In the genomic region with DNA sequence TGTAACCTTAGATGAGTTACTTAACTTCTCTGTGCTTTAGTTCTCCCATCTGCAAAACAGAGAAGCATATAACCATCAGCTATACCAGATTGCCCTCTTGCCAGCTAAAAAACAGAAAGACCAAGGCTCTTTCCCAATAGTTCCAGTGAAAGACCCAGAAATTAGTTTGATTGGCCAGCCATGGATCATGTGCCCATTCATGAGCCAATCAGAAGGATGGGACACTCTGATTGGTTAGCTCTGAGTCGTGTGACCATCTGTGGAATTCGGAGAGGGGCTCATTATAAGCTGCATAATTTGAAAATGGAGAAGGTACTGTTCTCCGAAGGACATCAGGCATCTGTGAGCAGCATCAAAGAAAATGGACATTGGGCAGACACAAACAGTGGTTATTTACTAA, we compare ENCODE assay signal across 26 cellular contexts.
"Had no signal": no experiment of that assay in that cellular context is flagged by ENCODE, and none has a peak within 500 bp of the region (broad histone marks: within the 10 kb centered on the region; RNA-seq: fewer than 3 reads in every experiment).

No MANE protein-coding gene starts in this region.

- H3K4me1 ChIP-seq: left lung, lower lobe of right lung, parathyroid adenoma, psoas muscle, stomach, tibial artery, upper lobe of right lung had no signal

- H3K36me3 Mint-ChIP-seq: stimulated activated naive B cell treated with anti-CD40 and anti-IgM and Interleukin-4, amounts not matched to agents 10 μg/mL and 1 μg/mL and 100 μg/mL, for 72 hours had no signal

- H2AFZ ChIP-seq: parathyroid adenoma had no signal

- H3K27ac ChIP-seq: left lung, lower lobe of right lung, parathyroid adenoma, psoas muscle, skin epidermis, stomach, thoracic aorta, tibial artery, upper lobe of right lung had no signal

- ATAC-seq: left colon; left lung; lower lobe of right lung; naive thymus-derived CD8-positive, alpha-beta T cell; psoas muscle; sciatic nerve; stimulated activated naive B cell treated with anti-CD40 and anti-IgM and Interleukin-4, amounts not matched to agents 10 μg/mL and 1 μg/mL and 100 μg/mL, for 72 hours; stimulated activated naive CD8-positive, alpha-beta T cell treated with anti-CD3 and anti-CD28 coated beads, Interleukin-15, Interleukin-2, amounts not matched to agents 100 U/mL and 50 U/mL, for 24 hours; upper lobe of right lung had no signal

- H3K4me3 Mint-ChIP-seq: naive thymus-derived CD8-positive, alpha-beta T cell; nephron; neural crest cell; stimulated activated naive B cell treated with anti-CD40 and anti-IgM and Interleukin-4, amounts not matched to agents 10 μg/mL and 1 μg/mL and 100 μg/mL, for 72 hours had no signal

- H3K4me3 ChIP-seq: left lung, lower lobe of right lung, psoas muscle, skin epidermis, stomach, thoracic aorta, tibial artery, upper lobe of right lung had no signal

- H3K9me3 Mint-ChIP-seq: nephron; stimulated activated naive B cell treated with anti-CD40 and anti-IgM and Interleukin-4, amounts not matched to agents 10 μg/mL and 1 μg/mL and 100 μg/mL, for 72 hours had no signal

- H3K36me3 ChIP-seq: left lung, lower lobe of right lung, stomach, thoracic aorta, tibial artery, upper lobe of right lung had no signal

- H3K27ac Mint-ChIP-seq: naive thymus-derived CD8-positive, alpha-beta T cell; nephron; stimulated activated naive B cell treated with anti-CD40 and anti-IgM and Interleukin-4, amounts not matched to agents 10 μg/mL and 1 μg/mL and 100 μg/mL, for 72 hours had no signal

- H3K9ac ChIP-seq: parathyroid adenoma had no signal

- H3K9me3 ChIP-seq: left lung, lower lobe of right lung, psoas muscle, stomach, thoracic aorta, tibial artery, upper lobe of right lung had no signal

- H3K79me2 ChIP-seq: parathyroid adenoma had no signal

- H3K27me3 ChIP-seq: left lung, stomach, tibial artery, upper lobe of right lung had no signal

- H3K4me1 Mint-ChIP-seq: stimulated activated naive B cell treated with anti-CD40 and anti-IgM and Interleukin-4, amounts not matched to agents 10 μg/mL and 1 μg/mL and 100 μg/mL, for 72 hours had no signal

- DNase-seq: hippocampal formation; kidney; left colon; left lung; lower lobe of right lung; mammary epithelial cell; mesenchymal stem cell; naive thymus-derived CD8-positive, alpha-beta T cell; nucleus accumbens; psoas muscle; stimulated activated CD4-positive, alpha-beta T cell treated with anti-CD3 and anti-CD28 coated beads, Interleukin-12 subunit alpha, Interleukin-12 subunit beta, amount 100 ng/mL, for 4 hours; stimulated activated CD4-positive, alpha-beta T cell treated with anti-CD3 and anti-CD28 coated beads, Interleukin-15, amount 100 ng/mL, for 24 hours; stimulated activated CD4-positive, alpha-beta T cell treated with anti-CD3 and anti-CD28 coated beads, Interleukin-2, amount 100 ng/mL, for 24 hours; stimulated activated CD4-positive, alpha-beta T cell treated with anti-CD3 and anti-CD28 coated beads, Interleukin-4, amount 100 ng/mL, for 1 hour; stimulated activated naive B cell treated with anti-CD40 and anti-IgM and Interleukin-4, amounts not matched to agents 10 μg/mL and 1 μg/mL and 100 μg/mL, for 72 hours; stimulated activated naive CD8-positive, alpha-beta T cell treated with anti-CD3 and anti-CD28 coated beads, Interleukin-15, Interleukin-2, amounts not matched to agents 100 U/mL and 50 U/mL, for 24 hours; stomach; tibial artery; trophoblast cell; upper lobe of right lung had no signal
